Comparison of ENCODE assay signal across 1 cellular context in genomic region chr22:32203181-32204105, GRCh38.
A peak's percentile ranks its signal among the peaks of the same experiment; 100 is the strongest.
TF ChIP-seq lines count a peak whose summit lies in the region.

No MANE protein-coding gene starts in this region.

TF ChIP-seq in endothelial cell of umbilical vein, 7 proteins besides CTCF, POLR2A, EP300 and RAD21:
- TF ChIP-seq EZH2 (IDR thresholded peaks at IDR 0.05; ENCODE audit: borderline replicate concordance, low read depth, low read length, severe bottlenecking): peak; percentile 50
- no peak for TF ChIP-seq MAX (IDR thresholded peaks at IDR 0.05; ENCODE audit: insufficient read depth, insufficient read length)
- TF ChIP-seq GATA2 (IDR thresholded peaks at IDR 0.05; ENCODE audit: insufficient read depth, insufficient read length, low read depth, low read length): no peak
TF ChIP-seq in endothelial cell of umbilical vein: peak in this region for 1.
